Comparison of ENCODE assay signal across 14 cellular contexts in the genomic region with DNA sequence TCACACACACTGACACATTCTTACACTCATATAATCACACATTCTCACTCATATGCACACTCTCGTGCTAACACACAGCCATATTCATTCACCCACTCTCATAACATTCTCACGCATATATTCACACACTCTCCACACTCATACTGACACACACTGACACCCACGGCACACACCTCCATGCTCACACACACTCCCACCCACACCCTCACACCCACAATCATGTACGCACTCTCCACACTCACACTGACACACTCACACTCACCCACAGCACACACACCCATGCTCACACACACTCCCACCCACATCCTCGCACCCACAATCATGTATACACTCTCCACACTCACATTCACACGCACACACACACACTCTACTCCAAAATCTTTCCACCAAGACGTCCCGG. TPM values are rescaled to one million over a fixed set of nuclear protein-coding genes. Genes with fewer than 3 reads are reported as not detected.
DNase-seq lines count a peak whose midpoint lies in the region; ATAC-seq and TF ChIP-seq lines count a peak whose summit lies in the region.
"Had no signal": no experiment of that assay in that cellular context is flagged by ENCODE, and none has a peak within 500 bp of the region (broad histone marks: within the 10 kb centered on the region; RNA-seq: fewer than 3 reads in every experiment).

No MANE protein-coding gene starts in this region.

- peaks cover 5 to 45% (median 15%) of the 10 kb centered on the region in 3 donors for H3K4me1 ChIP-seq in esophagus squamous epithelium
- peaks cover 19% of the 10 kb centered on the region for H3K4me1 ChIP-seq in neural progenitor cell
- H3K4me1 ChIP-seq in OCI-LY7 (ENCODE audit: insufficient read depth, low read length, poor library complexity, severe bottlenecking), result no peaks in the 10 kb centered on the region

- H3K4me3 Mint-ChIP-seq in neural progenitor cell, result no peak overlapping the region
- H3K4me3 Mint-ChIP-seq: CD8-positive, alpha-beta T cell; H9 had no signal

- CTCF ChIA-PET in OCI-LY7 (lab: Charles Lee; ENCODE audit: unreplicated experiment), result no interaction called here

- H2AFZ ChIP-seq in neural progenitor cell (replicated peaks) (no peak overlapping the region), OCI-LY7 (ENCODE audit: low read length) (no peak overlapping the region)
- H2AFZ ChIP-seq: PC-9 had no signal

- intact Hi-C loops in Right ventricle myocardium inferior (cut with DNase I) (no loop called here), Right ventricle myocardium superior (cut with DNase I) (no loop called here), esophagus squamous epithelium (cut with DNase I) (no loop called here), OCI-LY7 (cut with micrococcal nuclease; ENCODE audit: unreplicated experiment) (no loop called here)

- H3K27ac ChIP-seq in esophagus squamous epithelium, result peak overlapping the region; percentile 22 to 54 (median 38)
- no peak overlapping the region for H3K27ac ChIP-seq in neural progenitor cell
- H3K27ac ChIP-seq in OCI-LY7 (ENCODE audit: low read depth, low read length, poor library complexity, severe bottlenecking), result no peak overlapping the region
- H3K27ac ChIP-seq: BLaER1, PC-9 had no signal

- H3K36me3 ChIP-seq in esophagus squamous epithelium, result no peaks in the 10 kb centered on the region
- H3K36me3 ChIP-seq in neural progenitor cell, result no peaks in the 10 kb centered on the region
- no peaks in the 10 kb centered on the region for H3K36me3 ChIP-seq in OCI-LY7 (ENCODE audit: insufficient read depth, low read length)
- H3K36me3 ChIP-seq: BLaER1 had no signal

- TF ChIP-seq CTCF in esophagus squamous epithelium (IDR thresholded peaks at IDR 0.05) (no peak), neural progenitor cell (IDR thresholded peaks at IDR 0.05) (no peak), OCI-LY7 (conservative IDR thresholded peaks at IDR 0.05; ENCODE audit: low read length) (no peak)

- no TSS peak for BruUV-seq in OCI-LY7 (replicated peaks; lab: Mats Ljungman, UMichigan)

- H3K4me2 ChIP-seq in neural progenitor cell (no peak overlapping the region), OCI-LY7 (ENCODE audit: low read length) (no peak overlapping the region)
- H3K4me2 ChIP-seq: BLaER1, PC-9 had no signal

- peaks cover 18% of the 10 kb centered on the region for H3K4me1 Mint-ChIP-seq in neural progenitor cell

- 40 to 53% methylated on average over 8 of the region's 8 CpGs for WGBS in esophagus squamous epithelium, 2 donors

- H3K9me2 ChIP-seq in OCI-LY7 (ENCODE audit: insufficient read depth, low read length), result no peaks in the 10 kb centered on the region

- ATAC-seq in Right ventricle myocardium inferior, result peak; percentile 2
- ATAC-seq in Right ventricle myocardium superior (ENCODE audit: poor library complexity), result no peak
- ATAC-seq in HG02884 (IDR thresholded peaks at IDR 0.05; ENCODE audit: unreplicated experiment), result no peak
- ATAC-seq: CD8-positive, alpha-beta T cell had no signal

- POLR2A ChIA-PET in OCI-LY7 (lab: Charles Lee), result no interaction called here

- peaks cover 0 to 12% (median 0%) of the 10 kb centered on the region in 4 donors for H3K27me3 ChIP-seq in esophagus squamous epithelium
- no peaks in the 10 kb centered on the region for H3K27me3 ChIP-seq in neural progenitor cell

- H3K9me3 Mint-ChIP-seq in neural progenitor cell, result no peaks in the 10 kb centered on the region
- H3K9me3 Mint-ChIP-seq: CD8-positive, alpha-beta T cell; H9 had no signal

- H4K20me1 ChIP-seq in neural progenitor cell (ENCODE audit: low read depth) (no peaks in the 10 kb centered on the region), OCI-LY7 (ENCODE audit: insufficient read depth, low read length) (no peaks in the 10 kb centered on the region)

- H3K36me3 Mint-ChIP-seq in neural progenitor cell, result no peaks in the 10 kb centered on the region
- H3K36me3 Mint-ChIP-seq: CD8-positive, alpha-beta T cell had no signal

- H3K4me3 ChIP-seq in esophagus squamous epithelium (no peak overlapping the region), neural progenitor cell (no peak overlapping the region), OCI-LY7 (ENCODE audit: low read depth, low read length, poor library complexity, severe bottlenecking) (no peak overlapping the region)
- H3K4me3 ChIP-seq: BLaER1, PC-9 had no signal

- H3F3A ChIP-seq in neural progenitor cell (ENCODE audit: low read depth), result peaks cover 10% of the 10 kb centered on the region

- H3K27ac Mint-ChIP-seq in neural progenitor cell, result peak overlapping the region; percentile 6
- H3K27ac Mint-ChIP-seq: CD8-positive, alpha-beta T cell had no signal

- H3K9me3 ChIP-seq in esophagus squamous epithelium (no peaks in the 10 kb centered on the region), neural progenitor cell (ENCODE audit: low read depth) (no peaks in the 10 kb centered on the region), OCI-LY7 (ENCODE audit: low read length) (no peaks in the 10 kb centered on the region)
- H3K9me3 ChIP-seq: BLaER1 had no signal

- no peak for TF ChIP-seq POLR2A in esophagus squamous epithelium (IDR thresholded peaks at IDR 0.05)

- H3K9ac ChIP-seq in neural progenitor cell, result no peak overlapping the region
- H3K9ac ChIP-seq: BLaER1 had no signal

- H3K79me2 ChIP-seq in neural progenitor cell (ENCODE audit: low read depth) (no peaks in the 10 kb centered on the region), OCI-LY7 (ENCODE audit: insufficient read depth, low read depth, low read length) (no peaks in the 10 kb centered on the region)

- peaks cover 18% of the 10 kb centered on the region for H3K27me3 Mint-ChIP-seq in neural progenitor cell (ENCODE audit: insufficient read depth, low read depth)

- DNase-seq in Right ventricle myocardium inferior (ENCODE audit: missing footprints), result no peak
- no peak for DNase-seq in Right ventricle myocardium superior
- DNase-seq in esophagus squamous epithelium (lab: John Stamatoyannopoulos, UW), result no peak
- no peak for DNase-seq in neural progenitor cell (ENCODE audit: low spot score)
- DNase-seq in OCI-LY7 (ENCODE audit: low spot score), result no peak
- DNase-seq in GDM1 (lab: John Stamatoyannopoulos, UW), result no peak
- DNase-seq in NOMO-1 (lab: John Stamatoyannopoulos, UW; ENCODE audit: unreplicated experiment in 2 of 2), result no peak
- DNase-seq: CD8-positive, alpha-beta T cell; H9; NCI-H1436; NCI-H774; PC-9 had no signal

RNA-seq across cellular contexts. Expression of a gene that starts 38.2 kb away (rescaled TPM):
- 34.1 TPM for total RNA-seq in Right ventricle myocardium inferior
- total RNA-seq in Right ventricle myocardium superior, result 31.1 TPM
- 10 to 100 TPM; 14.5 to 53.2 (median 37.1) TPM for total RNA-seq in esophagus squamous epithelium
- total RNA-seq in neural progenitor cell (ENCODE audit: low replicate concordance), result 62.5 and 114 TPM in 2 replicates
- 29.9 and 32.9 TPM in 2 replicates for total RNA-seq in OCI-LY7 (2014; rRNA removed; shearing (Covaris generic))
- 36.5 and 40.3 TPM in 2 replicates for total RNA-seq in OCI-LY7 (2022)

RNA-seq across cellular contexts. Expression of a gene that starts 53.2 kb away (rescaled TPM):
- total RNA-seq in Right ventricle myocardium inferior (41.4 TPM), Right ventricle myocardium superior (35.5 TPM), esophagus squamous epithelium (10 to 100 TPM; 31.4 to 99.8 (median 51.0) TPM), neural progenitor cell (ENCODE audit: low replicate concordance) (102 and 131 TPM in 2 replicates), OCI-LY7 (2022) (143 and 146 TPM in 2 replicates)
- 141 and 147 TPM in 2 replicates for total RNA-seq in OCI-LY7 (2014; rRNA removed; shearing (Covaris generic))

Comparison
In these comparisons a context has a peak if more than half of its experiments do, and no peak if none do; other contexts are left out.
1. H3K27ac ChIP-seq: peak in esophagus squamous epithelium (4 of 4); none in neural progenitor cell (single experiment) and OCI-LY7 (single experiment).